Comparison of ENCODE assay signal across 21 cellular contexts in genomic region chr13:30982506-30982905, GRCh38. TPM values are rescaled to one million over a fixed set of nuclear protein-coding genes. Genes with fewer than 3 reads are reported as not detected.
"Had no signal": no experiment of that assay in that cellular context is flagged by ENCODE, and none has a peak within 500 bp of the region (broad histone marks: within the 10 kb centered on the region; RNA-seq: fewer than 3 reads in every experiment).

No MANE protein-coding gene starts in this region.

- H3K4me3 Mint-ChIP-seq: nephron had no signal

- H3K4me3 ChIP-seq: esophagus squamous epithelium, heart left ventricle, psoas muscle, sigmoid colon, skin epidermis, testis, tibial nerve, upper lobe of right lung, vagina had no signal

- ATAC-seq: heart left ventricle, psoas muscle, upper lobe of right lung had no signal

- DNase-seq: effector memory CD4-positive, alpha-beta T cell; esophagus squamous epithelium; foreskin melanocyte; heart left ventricle; hippocampal formation; naive B cell; psoas muscle; sigmoid colon; stimulated activated naive CD4-positive, alpha-beta T cell treated with Interleukin-2 at 50 U/mL for 16 hours; testis; upper lobe of right lung had no signal

- H3K4me1 Mint-ChIP-seq: naive B cell, nephron had no signal

- H3K27ac Mint-ChIP-seq: naive B cell, nephron had no signal

- H3K36me3 ChIP-seq: esophagus squamous epithelium, heart left ventricle, neutrophil, sigmoid colon, tibial nerve, upper lobe of right lung, vagina had no signal

- H3K36me3 Mint-ChIP-seq: naive B cell had no signal

- H3K9me3 Mint-ChIP-seq: nephron had no signal

- H3K4me1 ChIP-seq: psoas muscle, upper lobe of right lung had no signal

- H3K27me3 ChIP-seq: esophagus squamous epithelium, sigmoid colon, testis, tibial nerve, upper lobe of right lung, vagina had no signal

- H3K27ac ChIP-seq: esophagus squamous epithelium, heart left ventricle, neutrophil, psoas muscle, sigmoid colon, skin epidermis, testis, tibial nerve, upper lobe of right lung, vagina had no signal

- H3K9me3 ChIP-seq: esophagus squamous epithelium, heart left ventricle, neutrophil, psoas muscle, sigmoid colon, testis, tibial nerve, upper lobe of right lung, vagina had no signal

- FAIRE-seq: endometrium had no signal

RNA-seq across cellular contexts. Expression of gene TEX26, which starts 50.0 kb away (rescaled TPM):
- total RNA-seq: esophagus squamous epithelium, heart left ventricle, kidney epithelial cell, liver, lung microvascular endothelial cell, osteoblast, psoas muscle, sigmoid colon, tibial nerve, upper lobe of right lung, vagina had no signal
- polyA plus RNA-seq: heart left ventricle, sigmoid colon had no signal
